In the genomic region with DNA sequence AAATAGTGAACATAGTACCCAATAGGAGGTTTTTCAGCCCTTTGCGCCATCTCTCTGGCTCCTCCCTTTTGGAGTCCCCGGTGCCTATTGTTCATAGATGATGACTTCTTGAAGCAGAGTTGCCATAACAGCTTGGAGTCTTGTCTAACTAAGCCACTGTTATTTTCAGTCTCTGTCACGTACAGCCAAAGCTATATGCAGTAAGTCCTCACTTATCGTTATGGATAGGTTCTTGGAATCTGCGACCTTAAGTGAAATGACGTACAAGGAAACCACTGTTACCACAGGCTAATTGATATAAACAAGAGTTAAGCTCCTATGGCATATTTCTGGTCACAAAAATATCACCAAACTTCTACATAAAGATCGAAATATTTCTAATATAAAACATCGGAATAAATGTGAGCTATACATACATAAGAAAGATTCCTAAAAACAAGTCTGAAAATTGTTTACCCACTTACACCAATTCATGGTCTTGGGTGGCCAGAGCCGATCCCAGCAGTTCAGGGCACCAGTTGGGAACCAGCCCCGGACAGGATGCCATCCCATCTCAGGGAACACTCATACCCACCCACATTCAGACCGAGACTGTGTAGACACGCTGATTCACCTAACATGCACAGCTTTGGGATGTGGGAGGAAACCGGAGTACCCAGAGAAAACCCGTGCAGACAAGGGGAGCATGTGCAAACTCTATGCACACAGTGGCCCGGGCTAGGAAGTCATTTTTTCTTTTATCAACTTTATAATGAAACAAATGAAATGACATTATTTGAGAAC, we compare ENCODE assay signal across 29 cellular contexts.
"Had no signal": no experiment of that assay in that cellular context is flagged by ENCODE, and none has a peak within 500 bp of the region (broad histone marks: within the 10 kb centered on the region; RNA-seq: fewer than 3 reads in every experiment).

No MANE protein-coding gene starts in this region.

- H3K27me3 ChIP-seq: brain microvascular endothelial cell, dorsolateral prefrontal cortex had no signal

- H3K36me3 Mint-ChIP-seq: activated naive CD8-positive, alpha-beta T cell had no signal

- DNase-seq: activated CD4-positive, alpha-beta T cell treated with anti-CD3 and anti-CD28 coated beads for 36 hours; activated CD4-positive, alpha-beta T cell treated with anti-CD3 and anti-CD28 coated beads, Interleukin-2, amount 10 ng/mL, durations not matched to agents 24 days and 14 days; activated CD4-positive, alpha-beta T cell treated with anti-CD3 and anti-CD28 coated beads, Interleukin-2, amount 50 U/mL, for 4 hours; activated CD4-positive, CD25-positive, alpha-beta regulatory T cell; activated CD4-positive, CD25-positive, alpha-beta regulatory T cell treated with anti-CD3 and anti-CD28 coated beads, Interleukin-2, amount 50 U/mL, for 72 hours; activated CD8-positive, alpha-beta memory T cell treated with anti-CD3 and anti-CD28 coated beads for 24 hours; activated CD8-positive, alpha-beta T cell treated with anti-CD3 and anti-CD28 coated beads for 36 hours; activated effector memory CD4-positive, alpha-beta T cell treated with Interleukin-2 at 50 U/mL for 16 hours; activated gamma-delta T cell treated with Interleukin-2 at 50 U/mL for 16 hours; activated naive CD4-positive, alpha-beta T cell treated with anti-CD3 and anti-CD28 coated beads, Interleukin-2, amount 50 U/mL, for 16 hours; activated naive CD4-positive, alpha-beta T cell treated with Interleukin-2 at 50 U/mL for 16 hours; activated T-cell treated with anti-CD3 and anti-CD28 coated beads, Interleukin-2, amount 50 U/mL, for 4 hours; amniotic stem cell; brain microvascular endothelial cell; effector memory CD4-positive, alpha-beta T cell; endodermal cell; foreskin fibroblast; T-helper 1 cell; T-helper 2 cell had no signal

- H3K9me3 Mint-ChIP-seq: activated CD4-positive, alpha-beta T cell treated with anti-CD3 and anti-CD28 coated beads, Interleukin-2, amount 10 ng/mL, durations not matched to agents 24 days and 14 days; activated CD8-positive, alpha-beta T cell treated with anti-CD3 and anti-CD28 coated beads for 36 hours; activated T-helper 17 cell treated with anti-CD3 and anti-CD28 coated beads, Interleukin-2, amount 50 U/mL, for 72 hours; central memory CD8-positive, alpha-beta T cell; endodermal cell had no signal

- H3K27ac ChIP-seq: brain microvascular endothelial cell, coronary artery, dorsolateral prefrontal cortex had no signal

- H3K27ac Mint-ChIP-seq: activated CD4-positive, alpha-beta T cell treated with anti-CD3 and anti-CD28 coated beads for 36 hours; activated CD4-positive, alpha-beta T cell treated with anti-CD3 and anti-CD28 coated beads, Interleukin-2, amount 10 ng/mL, durations not matched to agents 24 days and 14 days; activated CD8-positive, alpha-beta T cell treated with anti-CD3 and anti-CD28 coated beads for 36 hours; activated naive CD8-positive, alpha-beta T cell; activated T-helper 17 cell treated with anti-CD3 and anti-CD28 coated beads, Interleukin-2, amount 50 U/mL, for 72 hours; dendritic cell treated with granulocyte-macrophage colony-stimulating factor and Interleukin-4, amounts not matched to agents 40 ng/mL and 50 ng/mL, for 4 days; endodermal cell had no signal

- ATAC-seq: activated CD4-positive, alpha-beta T cell treated with anti-CD3 and anti-CD28 coated beads for 36 hours; activated CD8-positive, alpha-beta T cell treated with anti-CD3 and anti-CD28 coated beads for 36 hours; activated T-cell treated with anti-CD3 and anti-CD28 coated beads, Interleukin-2, amount 50 U/mL, for 4 hours; activated T-helper 17 cell treated with anti-CD3 and anti-CD28 coated beads, Interleukin-2, amount 50 U/mL, for 72 hours; esophagus mucosa had no signal

- H3K4me1 Mint-ChIP-seq: activated CD4-positive, alpha-beta T cell treated with anti-CD3 and anti-CD28 coated beads for 36 hours; activated CD4-positive, alpha-beta T cell treated with anti-CD3 and anti-CD28 coated beads, Interleukin-2, amount 10 ng/mL, durations not matched to agents 24 days and 14 days; activated T-helper 17 cell treated with anti-CD3 and anti-CD28 coated beads, Interleukin-2, amount 50 U/mL, for 72 hours; central memory CD8-positive, alpha-beta T cell; endodermal cell had no signal

- FAIRE-seq: astrocyte, bronchial epithelial cell, frontal cortex had no signal

- H3K4me3 ChIP-seq: coronary artery, dorsolateral prefrontal cortex had no signal

- H3K4me3 Mint-ChIP-seq: activated CD4-positive, alpha-beta T cell treated with anti-CD3 and anti-CD28 coated beads for 36 hours; activated CD4-positive, alpha-beta T cell treated with anti-CD3 and anti-CD28 coated beads, Interleukin-2, amount 10 ng/mL, durations not matched to agents 24 days and 14 days; activated CD8-positive, alpha-beta T cell treated with anti-CD3 and anti-CD28 coated beads for 36 hours; activated naive CD8-positive, alpha-beta T cell; activated T-cell treated with anti-CD3 and anti-CD28 coated beads, Interleukin-2, amount 50 U/mL, for 4 hours; activated T-helper 17 cell treated with anti-CD3 and anti-CD28 coated beads, Interleukin-2, amount 50 U/mL, for 72 hours; central memory CD8-positive, alpha-beta T cell; dendritic cell treated with granulocyte-macrophage colony-stimulating factor and Interleukin-4, amounts not matched to agents 40 ng/mL and 50 ng/mL, for 4 days; endodermal cell had no signal

- H3K36me3 ChIP-seq: brain microvascular endothelial cell had no signal

- H3K27me3 Mint-ChIP-seq: activated CD4-positive, alpha-beta T cell treated with anti-CD3 and anti-CD28 coated beads for 36 hours; central memory CD8-positive, alpha-beta T cell; dendritic cell treated with granulocyte-macrophage colony-stimulating factor and Interleukin-4, amounts not matched to agents 40 ng/mL and 50 ng/mL, for 4 days had no signal
